Comparison of ENCODE assay signal across 10 cellular contexts in genomic region chr15:64855206-64856000, GRCh38. TPM values are rescaled to one million over a fixed set of nuclear protein-coding genes. Genes with fewer than 3 reads are reported as not detected.
A peak's percentile ranks its signal among the peaks of the same experiment; 100 is the strongest.
DNase-seq lines count a peak whose midpoint lies in the region; ATAC-seq and TF ChIP-seq lines count a peak whose summit lies in the region.
"Had no signal": no experiment of that assay in that cellular context is flagged by ENCODE, and none has a peak within 500 bp of the region (broad histone marks: within the 10 kb centered on the region; RNA-seq: fewer than 3 reads in every experiment).

No MANE protein-coding gene starts in this region.

- CTCF ChIA-PET in activated CD4-positive, alpha-beta T cell treated with anti-CD3 and anti-CD28 coated beads for 36 hours (lab: Charles Lee): interaction anchor here (0.8 kb wide), 1 partner anchor 1120 kb away, joined by 3 read pairs; no protein-coding TSS in a partner anchor
- CTCF ChIA-PET in activated CD8-positive, alpha-beta T cell treated with anti-CD3 and anti-CD28 coated beads for 36 hours (lab: Charles Lee): no interaction called here

- POLR2A ChIA-PET in activated CD4-positive, alpha-beta T cell treated with anti-CD3 and anti-CD28 coated beads for 36 hours (lab: Charles Lee): interaction anchor here (1.0 kb wide), 1 partner anchor 39 kb away, joined by 3 read pairs; no protein-coding TSS in a partner anchor
- POLR2A ChIA-PET in activated CD8-positive, alpha-beta T cell treated with anti-CD3 and anti-CD28 coated beads for 36 hours (lab: Charles Lee): no interaction called here

- peaks cover 22% of the 10 kb centered on the region for H3K36me3 Mint-ChIP-seq in activated CD4-positive, alpha-beta T cell treated with anti-CD3 and anti-CD28 coated beads for 36 hours (ENCODE audit: low read depth)
- peaks cover 18% of the 10 kb centered on the region for H3K36me3 Mint-ChIP-seq in activated CD8-positive, alpha-beta T cell treated with anti-CD3 and anti-CD28 coated beads for 36 hours (ENCODE audit: low read depth)

- H3K9me3 ChIP-seq in testis: no peaks in the 10 kb centered on the region

- peak overlapping the region; percentile 92 for H3K27ac ChIP-seq in layer of hippocampus (ENCODE audit: low read depth, low read length)
- H3K27ac ChIP-seq in testis: peak overlapping the region; percentile 4 to 87

- TF ChIP-seq CTCF in activated CD8-positive, alpha-beta T cell treated with anti-CD3 and anti-CD28 coated beads for 36 hours (IDR thresholded peaks at IDR 0.05): no peak
- no peak for TF ChIP-seq CTCF in testis (IDR thresholded peaks at IDR 0.05)

- intact Hi-C loops in activated CD4-positive, alpha-beta T cell treated with anti-CD3 and anti-CD28 coated beads for 36 hours (cut with DNase I, micrococcal nuclease): no loop called here
- intact Hi-C loops in activated CD8-positive, alpha-beta T cell treated with anti-CD3 and anti-CD28 coated beads for 36 hours (cut with micrococcal nuclease): no loop called here
- intact Hi-C loops in testis (cut with DNase I; ENCODE audit: low total_unique reads): no loop called here

- ATAC-seq in activated CD4-positive, alpha-beta T cell treated with anti-CD3 and anti-CD28 coated beads for 36 hours: no peak
- ATAC-seq in activated CD8-positive, alpha-beta T cell treated with anti-CD3 and anti-CD28 coated beads for 36 hours: no peak
- ATAC-seq in GM18519 (IDR thresholded peaks at IDR 0.05; ENCODE audit: low FRiP score, unreplicated experiment): no peak
- ATAC-seq in GM18498 (IDR thresholded peaks at IDR 0.05; ENCODE audit: unreplicated experiment): no peak
- ATAC-seq: GM12878 had no signal

- H3K4me3 ChIP-seq in testis: no peak overlapping the region
- H3K4me3 ChIP-seq: GM12878 had no signal

- no peak for DNase-seq in activated CD4-positive, alpha-beta T cell treated with anti-CD3 and anti-CD28 coated beads for 36 hours
- DNase-seq in activated CD4-positive, alpha-beta T cell treated with anti-CD3 and anti-CD28 coated beads for 4 hours: no peak
- DNase-seq in activated CD8-positive, alpha-beta T cell treated with anti-CD3 and anti-CD28 coated beads for 36 hours: no peak
- DNase-seq in testis (no peak), NCI-H1105 (lab: John Stamatoyannopoulos, UW) (no peak)
- DNase-seq: activated CD4-positive, alpha-beta T cell treated with anti-CD3 and anti-CD28 coated beads, Interleukin-2, amount 50 U/mL, for 48 hours had no signal

- H3K27me3 Mint-ChIP-seq in activated CD4-positive, alpha-beta T cell treated with anti-CD3 and anti-CD28 coated beads for 36 hours: no peaks in the 10 kb centered on the region
- no peaks in the 10 kb centered on the region for H3K27me3 Mint-ChIP-seq in activated CD8-positive, alpha-beta T cell treated with anti-CD3 and anti-CD28 coated beads for 36 hours

- no peak for TF ChIP-seq POLR2A in testis (IDR thresholded peaks at IDR 0.05)

- 51 to 54% methylated on average over 2 to 7 of the region's 7 CpGs for WGBS in testis, 2 donors

- H3K4me3 Mint-ChIP-seq in activated CD4-positive, alpha-beta T cell treated with anti-CD3 and anti-CD28 coated beads for 36 hours: no peak overlapping the region
- H3K4me3 Mint-ChIP-seq in activated CD8-positive, alpha-beta T cell treated with anti-CD3 and anti-CD28 coated beads for 36 hours: no peak overlapping the region

- no peaks in the 10 kb centered on the region for H3K27me3 ChIP-seq in layer of hippocampus (ENCODE audit: control insufficient read depth, insufficient read depth, low read length)
- no peaks in the 10 kb centered on the region for H3K27me3 ChIP-seq in testis

- peaks cover 61% of the 10 kb centered on the region for H3K4me1 ChIP-seq in testis

- peak overlapping the region; percentile 14 for H3K27ac Mint-ChIP-seq in activated CD4-positive, alpha-beta T cell treated with anti-CD3 and anti-CD28 coated beads for 36 hours
- peak overlapping the region; percentile 62 for H3K27ac Mint-ChIP-seq in activated CD8-positive, alpha-beta T cell treated with anti-CD3 and anti-CD28 coated beads for 36 hours

- peaks cover 45% of the 10 kb centered on the region for H3K4me1 Mint-ChIP-seq in activated CD4-positive, alpha-beta T cell treated with anti-CD3 and anti-CD28 coated beads for 36 hours
- H3K4me1 Mint-ChIP-seq in activated CD8-positive, alpha-beta T cell treated with anti-CD3 and anti-CD28 coated beads for 36 hours (ENCODE audit: low read depth): peaks cover 33% of the 10 kb centered on the region

- H3K9me3 Mint-ChIP-seq in activated CD4-positive, alpha-beta T cell treated with anti-CD3 and anti-CD28 coated beads for 36 hours (ENCODE audit: low read depth): no peaks in the 10 kb centered on the region
- no peaks in the 10 kb centered on the region for H3K9me3 Mint-ChIP-seq in activated CD8-positive, alpha-beta T cell treated with anti-CD3 and anti-CD28 coated beads for 36 hours

- H3K36me3 ChIP-seq in testis (ENCODE audit: low read depth, missing control alignments): no peaks in the 10 kb centered on the region

RNA-seq across cellular contexts. Expression of gene PLEKHO2, which starts 13.7 kb away (rescaled TPM):
- total RNA-seq in activated CD4-positive, alpha-beta T cell treated with anti-CD3 and anti-CD28 coated beads for 36 hours: 10 to 100 TPM; 11.4 to 13.3 TPM
- total RNA-seq in activated CD8-positive, alpha-beta T cell treated with anti-CD3 and anti-CD28 coated beads for 36 hours: 10 to 100 TPM; 10.1 to 10.4 TPM
- 10 to 100 TPM; 17.2 to 28.9 TPM for total RNA-seq in testis
- polyA plus RNA-seq in testis (ENCODE audit: insufficient read depth, low read depth, low replicate concordance): 19.3 TPM

RNA-seq across cellular contexts. Expression of gene PIF1, which starts 30.0 kb away (rescaled TPM):
- 10 to 100 TPM; 30.0 to 36.3 TPM for total RNA-seq in activated CD4-positive, alpha-beta T cell treated with anti-CD3 and anti-CD28 coated beads for 36 hours
- 10 to 100 TPM; 50.0 TPM for total RNA-seq in activated CD8-positive, alpha-beta T cell treated with anti-CD3 and anti-CD28 coated beads for 36 hours
- total RNA-seq in testis: 10 to 100 TPM in 1 of 2 donors, 1 to 10 TPM in 1; 6.9 to 19.1 TPM
- polyA plus RNA-seq in testis (ENCODE audit: insufficient read depth, low read depth, low replicate concordance): 3.4 TPM

RNA-seq across cellular contexts. Expression of gene ANKDD1A, which starts 56.3 kb away (rescaled TPM):
- total RNA-seq in activated CD4-positive, alpha-beta T cell treated with anti-CD3 and anti-CD28 coated beads for 36 hours: 1 to 10 TPM in 1 of 2 experiments, under 1 TPM in 1; 0.81 to 1.0 TPM
- 1 to 10 TPM; 3.4 to 4.3 TPM for total RNA-seq in activated CD8-positive, alpha-beta T cell treated with anti-CD3 and anti-CD28 coated beads for 36 hours
- 10 to 100 TPM; 31.8 to 34.9 TPM for total RNA-seq in testis
- polyA plus RNA-seq in testis (ENCODE audit: insufficient read depth, low read depth, low replicate concordance): 11.1 TPM

Comparison
In these comparisons a context has a peak if more than half of its experiments do, and no peak if none do; other contexts are left out.
1. RNA of gene ANKDD1A, which starts 56.3 kb away (total RNA-seq): 31.8 to 34.9 TPM in testis; 3.4 to 4.3 TPM in activated CD8-positive, alpha-beta T cell treated with anti-CD3 and anti-CD28 coated beads for 36 hours and 0.81 to 1.0 TPM in activated CD4-positive, alpha-beta T cell treated with anti-CD3 and anti-CD28 coated beads for 36 hours; every median in the first group is over 4 times any median in the second.